In genomic region chr18:39485696-39486095, GRCh38 we compare ENCODE assay signal across 11 cellular contexts.
"Had no signal": no experiment of that assay in that cellular context is flagged by ENCODE, and none has a peak within 500 bp of the region (broad histone marks: within the 10 kb centered on the region; RNA-seq: fewer than 3 reads in every experiment).

No MANE protein-coding gene starts in this region.

- H3K9ac ChIP-seq: neural progenitor cell had no signal

- H3K27me3 ChIP-seq: dorsolateral prefrontal cortex, neural progenitor cell, ovary, spleen had no signal

- H3K4me3 ChIP-seq: dorsolateral prefrontal cortex, neural progenitor cell, ovary, spleen had no signal

- ATAC-seq: sciatic nerve; stimulated activated naive CD8-positive, alpha-beta T cell treated with anti-CD3 and anti-CD28 coated beads, Interleukin-15, amount 100 ng/mL, for 72 hours had no signal

- H3K4me1 ChIP-seq: neural progenitor cell, spleen had no signal

- H3K36me3 ChIP-seq: neural progenitor cell, ovary, spleen had no signal

- DNase-seq: activated CD4-positive, CD25-positive, alpha-beta regulatory T cell treated with anti-CD3 and anti-CD28 coated beads, Interleukin-2, amount 50 U/mL, for 72 hours; activated naive CD8-positive, alpha-beta T cell treated with anti-CD3 and anti-CD28 coated beads, Interleukin-2, amount 10 ng/mL, durations not matched to agents 7 days and 5 days; anterior cingulate cortex; dorsolateral prefrontal cortex; endodermal cell; glutamatergic neuron; ovary; spleen; stimulated activated naive CD8-positive, alpha-beta T cell treated with anti-CD3 and anti-CD28 coated beads, Interleukin-15, amount 100 ng/mL, for 72 hours had no signal

- H3K4me2 ChIP-seq: neural progenitor cell had no signal

- H3K27ac ChIP-seq: dorsolateral prefrontal cortex, neural progenitor cell, ovary, spleen had no signal

- H3K9me3 ChIP-seq: ovary, spleen had no signal
